In the genomic region with DNA sequence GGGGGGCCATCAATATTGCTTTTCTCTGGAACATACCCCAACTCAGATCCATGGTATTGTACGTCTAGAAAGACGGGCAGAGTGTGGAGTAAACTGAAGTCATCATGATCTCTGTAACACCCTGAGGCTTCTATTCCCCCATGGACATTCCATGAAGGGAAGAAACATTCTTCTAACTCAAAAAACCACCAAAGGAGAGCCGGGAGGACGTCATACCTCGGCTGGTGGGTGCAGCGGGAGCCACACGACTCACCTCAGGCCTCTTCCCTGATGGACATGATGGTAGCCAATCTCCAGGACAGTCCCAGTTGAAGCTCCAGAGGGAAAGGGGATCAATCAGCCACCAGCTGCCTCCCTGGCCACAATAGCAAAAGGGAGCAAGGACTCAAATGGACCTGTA, we compare ENCODE assay signal across 26 cellular contexts.
"Had no signal": no experiment of that assay in that cellular context is flagged by ENCODE, and none has a peak within 500 bp of the region (broad histone marks: within the 10 kb centered on the region; RNA-seq: fewer than 3 reads in every experiment).

No MANE protein-coding gene starts in this region.

- FAIRE-seq: colon, endothelial cell of umbilical vein, kidney had no signal

- H3K27ac ChIP-seq: foreskin keratinocyte, parathyroid adenoma, prostate gland, skin epidermis, suprapubic skin, thyroid gland, upper lobe of left lung, uterus had no signal

- DNase-seq: dermis blood vessel endothelial cell; erythroblast; foreskin keratinocyte; immature natural killer cell; kidney; left colon; left ventricle myocardium superior; mucosa of descending colon; naive thymus-derived CD8-positive, alpha-beta T cell; nucleus accumbens; retina; sigmoid colon; stimulated activated CD4-positive, alpha-beta T cell treated with anti-CD3 and anti-CD28 coated beads, Interleukin-12 subunit alpha, Interleukin-12 subunit beta, amount 100 ng/mL, for 4 hours; stimulated activated CD8-positive, alpha-beta memory T cell treated with anti-CD3 and anti-CD28 coated beads, Interleukin-4, amount 100 ng/mL, for 48 hours; stimulated activated naive CD8-positive, alpha-beta T cell treated with anti-CD3 and anti-CD28 coated beads, Interleukin-15, Interleukin-2, amounts not matched to agents 100 U/mL and 50 U/mL, for 24 hours; thyroid gland; upper lobe of left lung; uterus had no signal

- H3K4me1 ChIP-seq: foreskin keratinocyte, parathyroid adenoma, prostate gland, suprapubic skin, thyroid gland, upper lobe of left lung, uterus had no signal

- ATAC-seq: foreskin keratinocyte; left colon; left ventricle myocardium superior; mucosa of descending colon; naive thymus-derived CD8-positive, alpha-beta T cell; stimulated activated effector memory CD8-positive, alpha-beta T cell treated with anti-CD3 and anti-CD28 coated beads, Interleukin-12 subunit alpha, Interleukin-12 subunit beta, amount 100 ng/mL, for 72 hours; stimulated activated naive CD8-positive, alpha-beta T cell treated with anti-CD3 and anti-CD28 coated beads, Interleukin-15, Interleukin-2, amounts not matched to agents 100 U/mL and 50 U/mL, for 24 hours had no signal

- H3K36me3 ChIP-seq: prostate gland, sigmoid colon, suprapubic skin, thyroid gland, upper lobe of left lung, uterus had no signal

- H2AFZ ChIP-seq: parathyroid adenoma had no signal

- H3K79me2 ChIP-seq: parathyroid adenoma had no signal

- H3K9me3 ChIP-seq: mucosa of descending colon, prostate gland, sigmoid colon, suprapubic skin, thyroid gland, upper lobe of left lung, uterus had no signal

- H3K27me3 ChIP-seq: foreskin keratinocyte, sigmoid colon, suprapubic skin, thyroid gland, upper lobe of left lung, uterus had no signal

- H3K9ac ChIP-seq: parathyroid adenoma had no signal

- H3K4me3 ChIP-seq: lung, mucosa of descending colon, prostate gland, sigmoid colon, skin epidermis, suprapubic skin, thyroid gland, upper lobe of left lung, uterus had no signal
